Comparison of ENCODE assay signal across 11 cellular contexts in genomic region chr13:40608308-40608707, GRCh38.
"Had no signal": no experiment of that assay in that cellular context is flagged by ENCODE, and none has a peak within 500 bp of the region (broad histone marks: within the 10 kb centered on the region; RNA-seq: fewer than 3 reads in every experiment).

No MANE protein-coding gene starts in this region.

- H3K4me3 ChIP-seq: adrenal gland, dorsolateral prefrontal cortex, lung, pancreas, thoracic aorta had no signal

- H3K4me3 Mint-ChIP-seq: activated T-cell treated with anti-CD3 and anti-CD28 coated beads, Interleukin-2, amount 50 U/mL, for 4 hours had no signal

- DNase-seq: activated CD4-positive, alpha-beta T cell treated with anti-CD3 and anti-CD28 coated beads, Interleukin-2, amount 50 U/mL, for 1 hour; activated gamma-delta T cell treated with Interleukin-2 at 50 U/mL for 16 hours; activated T-cell treated with anti-CD3 and anti-CD28 coated beads, Interleukin-2, amount 50 U/mL, for 4 hours; adrenal gland; dorsolateral prefrontal cortex; erythroblast; pancreas; stimulated activated CD4-positive, alpha-beta T cell treated with anti-CD3 and anti-CD28 coated beads, Interleukin-1b, Interleukin-23, amount 100 ng/mL, for 48 hours; T1000 had no signal

- H3K9me3 ChIP-seq: adrenal gland, pancreas, thoracic aorta had no signal

- H3K27me3 ChIP-seq: adrenal gland, dorsolateral prefrontal cortex, pancreas had no signal

- H3K36me3 ChIP-seq: adrenal gland, pancreas, thoracic aorta had no signal

- ATAC-seq: activated T-cell treated with anti-CD3 and anti-CD28 coated beads, Interleukin-2, amount 50 U/mL, for 4 hours; pancreas had no signal

- H3K27ac ChIP-seq: adrenal gland, dorsolateral prefrontal cortex, pancreas, thoracic aorta had no signal
